ENCODE assay signal across 9 cellular contexts in genomic region chr20:20452254-20452676, GRCh38.
DNase-seq lines count a peak whose midpoint lies in the region; ATAC-seq and TF ChIP-seq lines count a peak whose summit lies in the region.
"Had no signal": no experiment of that assay in that cellular context is flagged by ENCODE, and none has a peak within 500 bp of the region (broad histone marks: within the 10 kb centered on the region; RNA-seq: fewer than 3 reads in every experiment).

No MANE protein-coding gene starts in this region.

- no peak overlapping the region for H2BK15ac ChIP-seq in neuronal stem cell (ENCODE audit: low read length)

- TF ChIP-seq EP300 in tibial nerve (IDR thresholded peaks at IDR 0.05): peak in 1 of 2 donors; percentile 75

- WGBS in neuronal stem cell (ENCODE audit: extremely low coverage in 2 of 2, insufficient read length in 2 of 2, insufficient replicate concordance in 1 of 2), 2 donors: no CpG with 5 or more reads among the region's 19 CpGs
- 13 to 18% methylated on average over 19 of the region's 19 CpGs for WGBS in tibial nerve, 2 donors

- ATAC-seq in GM18519 (IDR thresholded peaks at IDR 0.05; ENCODE audit: low FRiP score, unreplicated experiment): peak; percentile 87
- ATAC-seq in HG02840 (IDR thresholded peaks at IDR 0.05; ENCODE audit: low FRiP score, unreplicated experiment): peak; percentile 80

- H3K4me1 ChIP-seq in neuronal stem cell (ENCODE audit: control insufficient read depth in 2 of 2, insufficient read depth in 1 of 2, low read depth in 1 of 2, low read length in 2 of 2) (peaks cover 16 to 18% of the 10 kb centered on the region in 2 donors), tibial nerve (peaks cover 0 to 34% (median 18%) of the 10 kb centered on the region in 4 donors)
- H3K4me1 ChIP-seq: tibial artery had no signal

- DNase-seq in NCI-H446 treated with DMSO at 0.1 percent for 48 hours (lab: John Stamatoyannopoulos, UW) (peak; percentile 99), fibroblast of peridontal ligament (ENCODE audit: extremely low read depth) (peak; percentile 56), neuronal stem cell (ENCODE audit: low spot score) (peak; percentile 69), tibial nerve (ENCODE audit: low spot score in 2 of 2) (peak; percentile 14 to 24), DMS79 treated with DMSO at 0.1 percent for 48 hours (lab: John Stamatoyannopoulos, UW) (no peak)
- DNase-seq in activated T-cell treated with anti-CD3 and anti-CD28 coated beads, Interleukin-2, amount 50 U/mL, for 24 hours: peak; percentile 74

- no peak overlapping the region for H3K23ac ChIP-seq in neuronal stem cell (ENCODE audit: low read depth, low read length, poor library complexity)

- H3K4ac ChIP-seq in neuronal stem cell (ENCODE audit: low read length): no peak overlapping the region

- no peak overlapping the region for H2BK120ac ChIP-seq in neuronal stem cell (ENCODE audit: low read depth, low read length)

- H3K9me3 ChIP-seq in neuronal stem cell (replicated peaks in 1 of 2; ENCODE audit: control insufficient read depth in 2 of 2, insufficient read depth in 1 of 2, low read depth in 1 of 2, low read length in 2 of 2) (no peaks in the 10 kb centered on the region), tibial nerve (no peaks in the 10 kb centered on the region)
- H3K9me3 ChIP-seq: tibial artery had no signal

- H3K27ac Mint-ChIP-seq in activated T-cell treated with anti-CD3 and anti-CD28 coated beads, Interleukin-2, amount 50 U/mL, for 24 hours: peak overlapping the region; percentile 88

- H3K27me3 ChIP-seq in neuronal stem cell (ENCODE audit: control insufficient read depth in 3 of 3, insufficient read depth in 3 of 3, low read depth in 1 of 3, low read length in 3 of 3) (no peaks in the 10 kb centered on the region), tibial nerve (no peaks in the 10 kb centered on the region)
- H3K27me3 ChIP-seq: tibial artery had no signal

- no peak overlapping the region for H2AK5ac ChIP-seq in neuronal stem cell (ENCODE audit: low read depth, low read length)

- H2BK5ac ChIP-seq in neuronal stem cell (ENCODE audit: low read length): no peak overlapping the region

- H3K4me1 Mint-ChIP-seq in activated T-cell treated with anti-CD3 and anti-CD28 coated beads, Interleukin-2, amount 50 U/mL, for 24 hours (ENCODE audit: low read depth): peaks cover 55% of the 10 kb centered on the region

- H3K18ac ChIP-seq in neuronal stem cell (ENCODE audit: low read length): no peak overlapping the region

- H3K79me1 ChIP-seq in neuronal stem cell (ENCODE audit: low read depth, low read length): no peaks in the 10 kb centered on the region

- no peak overlapping the region for H4K8ac ChIP-seq in neuronal stem cell (ENCODE audit: low read depth, low read length)

- peak overlapping the region; percentile 21 for H3K4me2 ChIP-seq in neuronal stem cell (ENCODE audit: insufficient read depth, low read length, poor library complexity, severe bottlenecking)

- peak overlapping the region; percentile 72 for H2AFZ ChIP-seq in neuronal stem cell (ENCODE audit: low read length)

- H3K4me3 ChIP-seq in neuronal stem cell (ENCODE audit: low read length in 2 of 2) (peak overlapping the region in 1 of 2 donors; percentile 21), tibial nerve (peak overlapping the region; percentile 1 to 34 (median 21))
- H3K4me3 ChIP-seq: tibial artery had no signal

- no peak overlapping the region for H3K14ac ChIP-seq in neuronal stem cell (ENCODE audit: low read length)

- no peak overlapping the region for H4K91ac ChIP-seq in neuronal stem cell (ENCODE audit: low read depth, low read length, poor library complexity)

- peak in 4 of 5 experiments; percentile 9 to 20 (median 12) for TF ChIP-seq CTCF in tibial nerve (IDR thresholded peaks at IDR 0.05)

- no peak overlapping the region for H3K9ac ChIP-seq in neuronal stem cell (ENCODE audit: low read depth, low read length, poor library complexity)

- TF ChIP-seq POLR2A in tibial nerve (IDR thresholded peaks at IDR 0.05): no peak

- H3K27ac ChIP-seq in neuronal stem cell (replicated peaks; ENCODE audit: low read length) (no peak overlapping the region), tibial nerve (peak overlapping the region in 3 of 4 donors; percentile 38 to 86 (median 63))
- H3K27ac ChIP-seq: tibial artery had no signal

- peaks cover 48% of the 10 kb centered on the region for H3K36me3 Mint-ChIP-seq in activated T-cell treated with anti-CD3 and anti-CD28 coated beads, Interleukin-2, amount 50 U/mL, for 24 hours (ENCODE audit: low read depth)

- no peaks in the 10 kb centered on the region for H3K36me3 ChIP-seq in neuronal stem cell (replicated peaks in 1 of 2; ENCODE audit: control insufficient read depth in 2 of 2, insufficient read depth in 2 of 2, low read length in 2 of 2)
- H3K36me3 ChIP-seq in tibial nerve: peaks cover 0 to 26% (median 0%) of the 10 kb centered on the region in 3 donors

- no peaks in the 10 kb centered on the region for H3K9me3 Mint-ChIP-seq in activated T-cell treated with anti-CD3 and anti-CD28 coated beads, Interleukin-2, amount 50 U/mL, for 24 hours

- H3K27me3 Mint-ChIP-seq in activated T-cell treated with anti-CD3 and anti-CD28 coated beads, Interleukin-2, amount 50 U/mL, for 24 hours: no peaks in the 10 kb centered on the region

- H3K4me3 Mint-ChIP-seq in activated T-cell treated with anti-CD3 and anti-CD28 coated beads, Interleukin-2, amount 50 U/mL, for 24 hours: peak overlapping the region; percentile 79

- H2BK12ac ChIP-seq in neuronal stem cell (ENCODE audit: low read length): no peak overlapping the region
